In genomic region chr4:22668301-22668700, GRCh38 we compare ENCODE assay signal across 14 cellular contexts. TPM values are rescaled to one million over a fixed set of nuclear protein-coding genes. Genes with fewer than 3 reads are reported as not detected.
DNase-seq lines count a peak whose midpoint lies in the region; ATAC-seq and TF ChIP-seq lines count a peak whose summit lies in the region.
"Had no signal": no experiment of that assay in that cellular context is flagged by ENCODE, and none has a peak within 500 bp of the region (broad histone marks: within the 10 kb centered on the region; RNA-seq: fewer than 3 reads in every experiment).

No MANE protein-coding gene starts in this region.

- H3K27me3 Mint-ChIP-seq in CD8-positive, alpha-beta T cell (ENCODE audit: low read depth), result no peaks in the 10 kb centered on the region
- no peaks in the 10 kb centered on the region for H3K27me3 Mint-ChIP-seq in chondrocyte (ENCODE audit: low read depth)
- no peaks in the 10 kb centered on the region for H3K27me3 Mint-ChIP-seq in activated T-helper 2 cell treated with anti-CD3 and anti-CD28 coated beads, Interferon-gamma antibody, Interleukin-2, Interleukin-4, amounts not matched to agents 10 μg/mL and 5 μg/mL and 100 μg/mL, durations not matched to agents 14 hours and 24 hours and 36 hours (ENCODE audit: low read depth)

- no peak overlapping the region for H3K56ac ChIP-seq in IMR-90 (ENCODE audit: extremely low read depth, insufficient read depth, low read length)

- H2AK9ac ChIP-seq in IMR-90 (replicated peaks; ENCODE audit: low read depth, low read length, poor library complexity), result no peak overlapping the region

- H3K4me1 ChIP-seq in CD8-positive, alpha-beta T cell (ENCODE audit: insufficient read depth, low read length), result peaks cover 38% of the 10 kb centered on the region
- H3K4me1 ChIP-seq in IMR-90 (ENCODE audit: control insufficient read depth, insufficient read depth, low read length) (no peaks in the 10 kb centered on the region), PC-9 (replicated peaks; ENCODE audit: insufficient read depth) (no peaks in the 10 kb centered on the region)
- H3K4me1 ChIP-seq: colonic mucosa, esophagus squamous epithelium, suprapubic skin had no signal

- no peak for TF ChIP-seq RAD21 in IMR-90 (IDR thresholded peaks at IDR 0.05; ENCODE audit: low read length)

- peaks cover 53% of the 10 kb centered on the region for H3K4me1 Mint-ChIP-seq in CD8-positive, alpha-beta T cell (ENCODE audit: low read depth)
- H3K4me1 Mint-ChIP-seq in chondrocyte (ENCODE audit: low read depth), result peaks cover 58% of the 10 kb centered on the region
- H3K4me1 Mint-ChIP-seq in activated T-helper 2 cell treated with anti-CD3 and anti-CD28 coated beads, Interferon-gamma antibody, Interleukin-2, Interleukin-4, amounts not matched to agents 10 μg/mL and 5 μg/mL and 100 μg/mL, durations not matched to agents 14 hours and 24 hours and 36 hours (ENCODE audit: low read depth), result peaks cover 40% of the 10 kb centered on the region

- intact Hi-C loops in CD8-positive, alpha-beta T cell (cut with DNase I, micrococcal nuclease), result loop anchor here in 1 of 2 experiments (5.0 kb wide), 1 partner anchor 151 kb away; the partner anchor contains the start of gene ADGRA3
- intact Hi-C loops in IMR-90 (cut with micrococcal nuclease) (no loop called here), PC-9 (cut with micrococcal nuclease; ENCODE audit: unreplicated experiment) (no loop called here)
- intact Hi-C loops in activated T-helper 2 cell treated with anti-CD3 and anti-CD28 coated beads, Interferon-gamma antibody, Interleukin-2, Interleukin-4, amounts not matched to agents 10 μg/mL and 5 μg/mL and 100 μg/mL, durations not matched to agents 14 hours and 24 hours and 36 hours (cut with micrococcal nuclease), result no loop called here

- H3K4ac ChIP-seq in IMR-90 (ENCODE audit: low read depth, low read length), result no peak overlapping the region

- H3K27me3 ChIP-seq in CD8-positive, alpha-beta T cell (ENCODE audit: insufficient read depth, low read length), result no peaks in the 10 kb centered on the region
- H3K27me3 ChIP-seq in IMR-90 (ENCODE audit: control insufficient read depth, insufficient read depth, low read length) (no peaks in the 10 kb centered on the region), PC-9 (ENCODE audit: insufficient read depth, low read depth) (no peaks in the 10 kb centered on the region)
- H3K27me3 ChIP-seq: colonic mucosa, esophagus squamous epithelium, suprapubic skin had no signal

- no peaks in the 10 kb centered on the region for H3K36me3 Mint-ChIP-seq in CD8-positive, alpha-beta T cell
- H3K36me3 Mint-ChIP-seq in chondrocyte (ENCODE audit: low read depth), result no peaks in the 10 kb centered on the region
- H3K36me3 Mint-ChIP-seq in activated T-helper 2 cell treated with anti-CD3 and anti-CD28 coated beads, Interferon-gamma antibody, Interleukin-2, Interleukin-4, amounts not matched to agents 10 μg/mL and 5 μg/mL and 100 μg/mL, durations not matched to agents 14 hours and 24 hours and 36 hours (ENCODE audit: low read depth), result no peaks in the 10 kb centered on the region

- H3K9ac ChIP-seq in IMR-90 (ENCODE audit: low read depth, low read length), result no peak overlapping the region

- ATAC-seq in CD8-positive, alpha-beta T cell, result no peak
- ATAC-seq in IMR-90 (ENCODE audit: low read depth) (no peak), omental fat pad (ENCODE audit: low FRiP score) (peak; percentile 56)

- H3K27ac ChIP-seq in CD8-positive, alpha-beta T cell (ENCODE audit: low read depth, low read length), result no peak overlapping the region
- H3K27ac ChIP-seq in IMR-90 (ENCODE audit: insufficient read depth, low read length) (no peak overlapping the region), PC-9 (no peak overlapping the region)
- H3K27ac ChIP-seq: colonic mucosa, esophagus squamous epithelium, suprapubic skin had no signal

- H3K79me2 ChIP-seq in PC-9 (ENCODE audit: low read depth), result no peaks in the 10 kb centered on the region

- H3F3A ChIP-seq in PC-9 (ENCODE audit: insufficient read depth, low read depth), result no peaks in the 10 kb centered on the region

- no peaks in the 10 kb centered on the region for H3K9me3 Mint-ChIP-seq in CD8-positive, alpha-beta T cell
- H3K9me3 Mint-ChIP-seq in chondrocyte (ENCODE audit: low read depth), result no peaks in the 10 kb centered on the region
- H3K9me3 Mint-ChIP-seq in activated T-helper 2 cell treated with anti-CD3 and anti-CD28 coated beads, Interferon-gamma antibody, Interleukin-2, Interleukin-4, amounts not matched to agents 10 μg/mL and 5 μg/mL and 100 μg/mL, durations not matched to agents 14 hours and 24 hours and 36 hours, result no peaks in the 10 kb centered on the region

- H3K27ac Mint-ChIP-seq in CD8-positive, alpha-beta T cell, result peak overlapping the region; percentile 83
- H3K27ac Mint-ChIP-seq in chondrocyte (ENCODE audit: unreplicated experiment), result peak overlapping the region; percentile 88
- H3K27ac Mint-ChIP-seq in activated T-helper 2 cell treated with anti-CD3 and anti-CD28 coated beads, Interferon-gamma antibody, Interleukin-2, Interleukin-4, amounts not matched to agents 10 μg/mL and 5 μg/mL and 100 μg/mL, durations not matched to agents 14 hours and 24 hours and 36 hours, result no peak overlapping the region

- H2BK20ac ChIP-seq in IMR-90 (ENCODE audit: low read depth, low read length), result no peak overlapping the region

- dilution Hi-C loops in IMR-90 (cut with HindIII; ENCODE audit: low sequenced_read_pairs, unreplicated experiment), result no loop called here

- H2AFZ ChIP-seq in IMR-90 (replicated peaks; ENCODE audit: low read length, poor library complexity) (no peak overlapping the region), PC-9 (no peak overlapping the region)

- peak overlapping the region; percentile 59 for H3K4me3 Mint-ChIP-seq in CD8-positive, alpha-beta T cell
- peak overlapping the region; percentile 33 for H3K4me3 Mint-ChIP-seq in chondrocyte (ENCODE audit: unreplicated experiment)
- H3K4me3 Mint-ChIP-seq in activated T-helper 2 cell treated with anti-CD3 and anti-CD28 coated beads, Interferon-gamma antibody, Interleukin-2, Interleukin-4, amounts not matched to agents 10 μg/mL and 5 μg/mL and 100 μg/mL, durations not matched to agents 14 hours and 24 hours and 36 hours (ENCODE audit: low read depth), result no peak overlapping the region

- in situ Hi-C loops in IMR-90 (cut with MboI; ENCODE audit: low sequenced_read_pairs), result no loop called here

- no peak overlapping the region for H4K91ac ChIP-seq in IMR-90 (ENCODE audit: insufficient read depth, low read depth, low read length)

- H3K14ac ChIP-seq in IMR-90 (replicated peaks; ENCODE audit: low read depth, low read length), result no peak overlapping the region

- POLR2A ChIA-PET in CD8-positive, alpha-beta T cell (lab: Charles Lee), result no interaction called here
- POLR2A ChIA-PET in IMR-90 (lab: Charles Lee; ENCODE audit: unreplicated experiment), result no interaction called here
- POLR2A ChIA-PET in PC-9 (lab: Charles Lee; ENCODE audit: unreplicated experiment), result no interaction called here

- no peak overlapping the region for H3K23ac ChIP-seq in IMR-90 (ENCODE audit: low read depth, low read length)

- no peak overlapping the region for H3K4me2 ChIP-seq in IMR-90 (ENCODE audit: low read depth, low read length)
- H3K4me2 ChIP-seq in PC-9, result no peak overlapping the region

- no peaks in the 10 kb centered on the region for H3K36me3 ChIP-seq in CD8-positive, alpha-beta T cell (ENCODE audit: insufficient read depth, low read length)
- H3K36me3 ChIP-seq in IMR-90 (ENCODE audit: control insufficient read depth, insufficient read depth, low read length) (no peaks in the 10 kb centered on the region), PC-9 (ENCODE audit: low read depth) (no peaks in the 10 kb centered on the region)
- H3K36me3 ChIP-seq: colonic mucosa, esophagus squamous epithelium, suprapubic skin had no signal

- no peak for DNase-seq in CD8-positive, alpha-beta T cell
- DNase-seq in IMR-90, result peak; percentile 22
- no peak for DNase-seq in chondrocyte (ENCODE audit: low spot score)
- no peak for DNase-seq in omental fat pad (ENCODE audit: low spot score)
- no peak for DNase-seq in activated T-helper 2 cell treated with anti-CD3 and anti-CD28 coated beads, Interferon-gamma antibody, Interleukin-2, Interleukin-4, amounts not matched to agents 10 μg/mL and 5 μg/mL and 100 μg/mL, durations not matched to agents 14 hours and 24 hours and 36 hours (ENCODE audit: low spot score)
- no peak for DNase-seq in PC-9
- no peak for DNase-seq in T-helper 1 cell
- DNase-seq: activated CD4-positive, CD25-positive, alpha-beta regulatory T cell treated with anti-CD3 and anti-CD28 coated beads, Interleukin-2, amount 50 U/mL, for 72 hours; colonic mucosa; DMS153; esophagus squamous epithelium; Kasumi-1; SW 1271 had no signal

- no peak overlapping the region for H2BK5ac ChIP-seq in IMR-90 (ENCODE audit: low read depth, low read length, poor library complexity, severe bottlenecking)

- H4K5ac ChIP-seq in IMR-90 (ENCODE audit: low read depth, low read length), result no peak overlapping the region

- no peak overlapping the region for H2BK120ac ChIP-seq in IMR-90 (ENCODE audit: low read depth, low read length)

- H2AK5ac ChIP-seq in IMR-90 (ENCODE audit: low read depth, low read length), result no peak overlapping the region

- H3K9me1 ChIP-seq in IMR-90 (ENCODE audit: insufficient read depth, low read length), result no peaks in the 10 kb centered on the region

- no peaks in the 10 kb centered on the region for H3K79me1 ChIP-seq in IMR-90 (ENCODE audit: low read depth in 1 of 2, low read length in 2 of 2)

- H3K9me3 ChIP-seq in CD8-positive, alpha-beta T cell (ENCODE audit: low read length), result no peaks in the 10 kb centered on the region
- H3K9me3 ChIP-seq in IMR-90 (ENCODE audit: control insufficient read depth, insufficient read depth, low read length) (no peaks in the 10 kb centered on the region), PC-9 (ENCODE audit: insufficient read depth, low read depth) (no peaks in the 10 kb centered on the region)
- H3K9me3 ChIP-seq: colonic mucosa, esophagus squamous epithelium, suprapubic skin had no signal

- CTCF ChIA-PET in CD8-positive, alpha-beta T cell (lab: Charles Lee), result interaction anchor here (0.6 to 1.9 kb wide), 2 partner anchors 16 to 25 kb away, joined by 3 to 4 read pairs; no protein-coding TSS in a partner anchor
- CTCF ChIA-PET in IMR-90 (lab: Yijun Ruan, JAX) (no interaction called here), PC-9 (lab: Charles Lee) (no interaction called here)

- no peaks in the 10 kb centered on the region for H3K9me2 ChIP-seq in PC-9 (ENCODE audit: insufficient read depth)

- H4K8ac ChIP-seq in IMR-90 (ENCODE audit: low read depth in 2 of 2, low read length in 2 of 2), result no peak overlapping the region

- no peak overlapping the region for H2BK15ac ChIP-seq in IMR-90 (ENCODE audit: low read depth, low read length)

- no peak for TF ChIP-seq CTCF in CD8-positive, alpha-beta T cell (IDR thresholded peaks at IDR 0.05)
- no peak for TF ChIP-seq CTCF in IMR-90 (conservative IDR thresholded peaks at IDR 0.05; ENCODE audit: low read depth, low read length)
- no peak for TF ChIP-seq CTCF in chondrocyte (IDR thresholded peaks at IDR 0.05)
- TF ChIP-seq CTCF in omental fat pad (IDR thresholded peaks at IDR 0.05), result no peak
- TF ChIP-seq CTCF in PC-9 (conservative IDR thresholded peaks at IDR 0.05), result no peak

- no peak overlapping the region for H3K18ac ChIP-seq in IMR-90 (ENCODE audit: low read depth, low read length)

- peak overlapping the region; percentile 25 for H3K4me3 ChIP-seq in CD8-positive, alpha-beta T cell (ENCODE audit: low read depth, low read length)
- H3K4me3 ChIP-seq in IMR-90 (ENCODE audit: insufficient read depth, low read depth, low read length) (no peak overlapping the region), PC-9 (no peak overlapping the region)
- H3K4me3 ChIP-seq: colonic mucosa, suprapubic skin had no signal

- no peak for TF ChIP-seq POLR2A in IMR-90 (IDR thresholded peaks at IDR 0.05; ENCODE audit: low read depth, low read length)

- BruUV-seq in IMR-90 (replicated peaks; lab: Mats Ljungman, UMichigan), result no TSS peak
- no TSS peak for BruUV-seq in PC-9 (replicated peaks; lab: Mats Ljungman, UMichigan)

- H4K20me1 ChIP-seq in IMR-90 (ENCODE audit: insufficient read depth, low read length), result no peaks in the 10 kb centered on the region
- no peaks in the 10 kb centered on the region for H4K20me1 ChIP-seq in PC-9 (ENCODE audit: insufficient read depth)

RNA-seq across cellular contexts. Expression of gene GBA3, which starts 24.4 kb away (rescaled TPM):
- total RNA-seq in CD8-positive, alpha-beta T cell, result not detected
- not detected in 2 replicates for total RNA-seq in IMR-90 (2012; rRNA removed)
- polyA plus RNA-seq in IMR-90 (2012; rRNA removed), result not detected in 2 replicates
- polyA plus RNA-seq in IMR-90 (2012; cell fraction: cytosol; rRNA removed), result not detected in 2 replicates
- not detected in 2 replicates for polyA plus RNA-seq in IMR-90 (2012; cell fraction: nucleus; rRNA removed; ENCODE audit: low replicate concordance)
- total RNA-seq in chondrocyte, result not detected in 3 replicates
- under 1 TPM in 2 of 4 donors, not detected in 2; 0.47 to 0.56 TPM for total RNA-seq in omental fat pad
- total RNA-seq in activated T-helper 2 cell treated with anti-CD3 and anti-CD28 coated beads, Interferon-gamma antibody, Interleukin-2, Interleukin-4, amounts not matched to agents 10 μg/mL and 5 μg/mL and 100 μg/mL, durations not matched to agents 14 hours and 24 hours and 36 hours, result 0.09 TPM in 1 of 2 replicates, not detected in the other
- total RNA-seq in PC-9 (2021), result not detected in 2 replicates
- total RNA-seq: esophagus squamous epithelium had no signal
